ENCODE assay signal across 1 cellular context in the genomic region with DNA sequence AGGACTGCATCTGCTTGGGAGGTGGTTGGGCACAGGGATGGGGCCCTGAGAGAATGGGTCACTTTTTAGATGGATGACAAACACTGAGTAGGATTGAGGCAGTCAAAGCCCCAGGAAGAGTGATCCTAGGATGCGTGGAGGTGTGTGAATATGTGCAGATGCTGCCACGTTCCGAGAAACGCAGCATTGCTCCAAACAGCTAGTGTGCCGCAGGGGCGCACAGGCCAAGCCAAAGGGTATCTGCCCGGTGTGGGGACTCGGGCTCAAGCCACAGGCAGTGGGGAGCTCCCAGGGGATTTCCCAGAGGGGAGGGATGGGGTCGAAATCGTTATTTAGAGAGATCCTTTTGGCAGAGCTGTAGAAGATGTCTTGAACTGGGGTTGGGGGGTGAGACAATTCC.
TF ChIP-seq lines count a peak whose summit lies in the region.

No MANE protein-coding gene starts in this region.

TF ChIP-seq in WTC11, 78 proteins besides CTCF, POLR2A, EP300 and RAD21:
- TF ChIP-seq, protein P1, sequence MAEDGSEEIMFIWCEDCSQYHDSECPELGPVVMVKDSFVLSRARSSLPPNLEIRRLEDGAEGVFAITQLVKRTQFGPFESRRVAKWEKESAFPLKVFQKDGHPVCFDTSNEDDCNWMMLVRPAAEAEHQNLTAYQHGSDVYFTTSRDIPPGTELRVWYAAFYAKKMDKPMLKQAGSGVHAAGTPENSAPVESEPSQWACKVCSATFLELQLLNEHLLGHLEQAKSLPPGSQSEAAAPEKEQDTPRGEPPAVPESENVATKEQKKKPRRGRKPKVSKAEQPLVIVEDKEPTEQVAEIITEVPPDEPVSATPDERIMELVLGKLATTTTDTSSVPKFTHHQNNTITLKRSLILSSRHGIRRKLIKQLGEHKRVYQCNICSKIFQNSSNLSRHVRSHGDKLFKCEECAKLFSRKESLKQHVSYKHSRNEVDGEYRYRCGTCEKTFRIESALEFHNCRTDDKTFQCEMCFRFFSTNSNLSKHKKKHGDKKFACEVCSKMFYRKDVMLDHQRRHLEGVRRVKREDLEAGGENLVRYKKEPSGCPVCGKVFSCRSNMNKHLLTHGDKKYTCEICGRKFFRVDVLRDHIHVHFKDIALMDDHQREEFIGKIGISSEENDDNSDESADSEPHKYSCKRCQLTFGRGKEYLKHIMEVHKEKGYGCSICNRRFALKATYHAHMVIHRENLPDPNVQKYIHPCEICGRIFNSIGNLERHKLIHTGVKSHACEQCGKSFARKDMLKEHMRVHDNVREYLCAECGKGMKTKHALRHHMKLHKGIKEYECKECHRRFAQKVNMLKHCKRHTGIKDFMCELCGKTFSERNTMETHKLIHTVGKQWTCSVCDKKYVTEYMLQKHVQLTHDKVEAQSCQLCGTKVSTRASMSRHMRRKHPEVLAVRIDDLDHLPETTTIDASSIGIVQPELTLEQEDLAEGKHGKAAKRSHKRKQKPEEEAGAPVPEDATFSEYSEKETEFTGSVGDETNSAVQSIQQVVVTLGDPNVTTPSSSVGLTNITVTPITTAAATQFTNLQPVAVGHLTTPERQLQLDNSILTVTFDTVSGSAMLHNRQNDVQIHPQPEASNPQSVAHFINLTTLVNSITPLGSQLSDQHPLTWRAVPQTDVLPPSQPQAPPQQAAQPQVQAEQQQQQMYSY (CRISPR knock-in tag; IDR thresholded peaks at IDR 0.05): no peak
- no peak for TF ChIP-seq PRRX2 (CRISPR knock-in tag; IDR thresholded peaks at IDR 0.05)
- TF ChIP-seq, protein P2, sequence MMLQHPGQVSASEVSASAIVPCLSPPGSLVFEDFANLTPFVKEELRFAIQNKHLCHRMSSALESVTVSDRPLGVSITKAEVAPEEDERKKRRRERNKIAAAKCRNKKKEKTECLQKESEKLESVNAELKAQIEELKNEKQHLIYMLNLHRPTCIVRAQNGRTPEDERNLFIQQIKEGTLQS (CRISPR knock-in tag; conservative IDR thresholded peaks at IDR 0.05): no peak
- no peak for TF ChIP-seq NFE2L1 (CRISPR knock-in tag; IDR thresholded peaks at IDR 0.05)
- TF ChIP-seq, protein P3, sequence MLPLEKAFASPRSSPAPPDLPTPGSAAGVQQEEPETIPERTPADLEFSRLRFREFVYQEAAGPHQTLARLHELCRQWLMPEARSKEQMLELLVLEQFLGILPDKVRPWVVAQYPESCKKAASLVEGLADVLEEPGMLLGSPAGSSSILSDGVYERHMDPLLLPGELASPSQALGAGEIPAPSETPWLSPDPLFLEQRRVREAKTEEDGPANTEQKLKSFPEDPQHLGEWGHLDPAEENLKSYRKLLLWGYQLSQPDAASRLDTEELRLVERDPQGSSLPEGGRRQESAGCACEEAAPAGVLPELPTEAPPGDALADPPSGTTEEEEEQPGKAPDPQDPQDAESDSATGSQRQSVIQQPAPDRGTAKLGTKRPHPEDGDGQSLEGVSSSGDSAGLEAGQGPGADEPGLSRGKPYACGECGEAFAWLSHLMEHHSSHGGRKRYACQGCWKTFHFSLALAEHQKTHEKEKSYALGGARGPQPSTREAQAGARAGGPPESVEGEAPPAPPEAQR (CRISPR knock-in tag; IDR thresholded peaks at IDR 0.05): no peak
- no peak for TF ChIP-seq ZBTB21 (CRISPR knock-in tag; IDR thresholded peaks at IDR 0.05; ENCODE audit: borderline replicate concordance)
- TF ChIP-seq, protein P4, sequence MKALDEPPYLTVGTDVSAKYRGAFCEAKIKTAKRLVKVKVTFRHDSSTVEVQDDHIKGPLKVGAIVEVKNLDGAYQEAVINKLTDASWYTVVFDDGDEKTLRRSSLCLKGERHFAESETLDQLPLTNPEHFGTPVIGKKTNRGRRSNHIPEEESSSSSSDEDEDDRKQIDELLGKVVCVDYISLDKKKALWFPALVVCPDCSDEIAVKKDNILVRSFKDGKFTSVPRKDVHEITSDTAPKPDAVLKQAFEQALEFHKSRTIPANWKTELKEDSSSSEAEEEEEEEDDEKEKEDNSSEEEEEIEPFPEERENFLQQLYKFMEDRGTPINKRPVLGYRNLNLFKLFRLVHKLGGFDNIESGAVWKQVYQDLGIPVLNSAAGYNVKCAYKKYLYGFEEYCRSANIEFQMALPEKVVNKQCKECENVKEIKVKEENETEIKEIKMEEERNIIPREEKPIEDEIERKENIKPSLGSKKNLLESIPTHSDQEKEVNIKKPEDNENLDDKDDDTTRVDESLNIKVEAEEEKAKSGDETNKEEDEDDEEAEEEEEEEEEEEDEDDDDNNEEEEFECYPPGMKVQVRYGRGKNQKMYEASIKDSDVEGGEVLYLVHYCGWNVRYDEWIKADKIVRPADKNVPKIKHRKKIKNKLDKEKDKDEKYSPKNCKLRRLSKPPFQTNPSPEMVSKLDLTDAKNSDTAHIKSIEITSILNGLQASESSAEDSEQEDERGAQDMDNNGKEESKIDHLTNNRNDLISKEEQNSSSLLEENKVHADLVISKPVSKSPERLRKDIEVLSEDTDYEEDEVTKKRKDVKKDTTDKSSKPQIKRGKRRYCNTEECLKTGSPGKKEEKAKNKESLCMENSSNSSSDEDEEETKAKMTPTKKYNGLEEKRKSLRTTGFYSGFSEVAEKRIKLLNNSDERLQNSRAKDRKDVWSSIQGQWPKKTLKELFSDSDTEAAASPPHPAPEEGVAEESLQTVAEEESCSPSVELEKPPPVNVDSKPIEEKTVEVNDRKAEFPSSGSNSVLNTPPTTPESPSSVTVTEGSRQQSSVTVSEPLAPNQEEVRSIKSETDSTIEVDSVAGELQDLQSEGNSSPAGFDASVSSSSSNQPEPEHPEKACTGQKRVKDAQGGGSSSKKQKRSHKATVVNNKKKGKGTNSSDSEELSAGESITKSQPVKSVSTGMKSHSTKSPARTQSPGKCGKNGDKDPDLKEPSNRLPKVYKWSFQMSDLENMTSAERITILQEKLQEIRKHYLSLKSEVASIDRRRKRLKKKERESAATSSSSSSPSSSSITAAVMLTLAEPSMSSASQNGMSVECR (CRISPR knock-in tag; IDR thresholded peaks at IDR 0.05; ENCODE audit: borderline replicate concordance): no peak
- TF ChIP-seq CREM (CRISPR knock-in tag; IDR thresholded peaks at IDR 0.05): no peak
- TF ChIP-seq TEAD1 (CRISPR knock-in tag; IDR thresholded peaks at IDR 0.05): no peak
- no peak for TF ChIP-seq ZNF416 (CRISPR knock-in tag; IDR thresholded peaks at IDR 0.05)
- no peak for TF ChIP-seq JAZF1 (CRISPR knock-in tag; IDR thresholded peaks at IDR 0.05)
- TF ChIP-seq RELA (CRISPR knock-in tag; IDR thresholded peaks at IDR 0.05; ENCODE audit: borderline replicate concordance): no peak
- no peak for TF ChIP-seq ZNF396 (CRISPR knock-in tag; IDR thresholded peaks at IDR 0.05; ENCODE audit: borderline replicate concordance)
- TF ChIP-seq, protein P5, sequence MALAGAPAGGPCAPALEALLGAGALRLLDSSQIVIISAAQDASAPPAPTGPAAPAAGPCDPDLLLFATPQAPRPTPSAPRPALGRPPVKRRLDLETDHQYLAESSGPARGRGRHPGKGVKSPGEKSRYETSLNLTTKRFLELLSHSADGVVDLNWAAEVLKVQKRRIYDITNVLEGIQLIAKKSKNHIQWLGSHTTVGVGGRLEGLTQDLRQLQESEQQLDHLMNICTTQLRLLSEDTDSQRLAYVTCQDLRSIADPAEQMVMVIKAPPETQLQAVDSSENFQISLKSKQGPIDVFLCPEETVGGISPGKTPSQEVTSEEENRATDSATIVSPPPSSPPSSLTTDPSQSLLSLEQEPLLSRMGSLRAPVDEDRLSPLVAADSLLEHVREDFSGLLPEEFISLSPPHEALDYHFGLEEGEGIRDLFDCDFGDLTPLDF (CRISPR knock-in tag; IDR thresholded peaks at IDR 0.05): no peak
